8 cellular contexts compared by ENCODE assay signal in genomic region chr13:70856025-70856424, GRCh38.
"Had no signal": no experiment of that assay in that cellular context is flagged by ENCODE, and none has a peak within 500 bp of the region (broad histone marks: within the 10 kb centered on the region; RNA-seq: fewer than 3 reads in every experiment).

No MANE protein-coding gene starts in this region.

- ATAC-seq: GM23338, HepG2, K562 had no signal

- H3K4me1 Mint-ChIP-seq: GM23338, H9 had no signal

- H3K27ac Mint-ChIP-seq: GM23338, H9 had no signal

- H2AFZ ChIP-seq: GM23338 had no signal

- H3K27ac ChIP-seq: HL-60 had no signal

- H3K4me3 Mint-ChIP-seq: GM23338, H9 had no signal

- H3K9me3 Mint-ChIP-seq: GM23338 had no signal

- H3K4me2 ChIP-seq: GM23338 had no signal

- DNase-seq: H9, HCEC 1CT, IMR-90, KG1 had no signal

- H3K4me3 ChIP-seq: GM23338, K562 had no signal
